Comparison of ENCODE assay signal across 37 cellular contexts in genomic region chr11:120723751-120724150, GRCh38.
"Had no signal": no experiment of that assay in that cellular context is flagged by ENCODE, and none has a peak within 500 bp of the region (broad histone marks: within the 10 kb centered on the region; RNA-seq: fewer than 3 reads in every experiment).

No MANE protein-coding gene starts in this region.

- H3K4me3 ChIP-seq: adrenal gland, ascending aorta, cardiac muscle cell had no signal

- H3K27ac Mint-ChIP-seq: activated B cell treated with CpG ODN at 0.5 μM for 24 hours; activated CD4-positive, alpha-beta memory T cell treated with anti-CD3 and anti-CD28 coated beads, Interleukin-2, amount 10 ng/mL, durations not matched to agents 7 days and 5 days; activated CD4-positive, alpha-beta T cell treated with anti-CD3 and anti-CD28 coated beads, Interleukin-2, amount 10 ng/mL, durations not matched to agents 7 days and 5 days; activated naive CD4-positive, alpha-beta T cell treated with anti-CD3 and anti-CD28 coated beads for 36 hours; activated naive CD4-positive, alpha-beta T cell treated with anti-CD3 and anti-CD28 coated beads, Interleukin-2, amount 50 U/mL, for 72 hours; activated naive CD8-positive, alpha-beta T cell treated with anti-CD3 and anti-CD28 coated beads for 36 hours; activated T-cell treated with anti-CD3 and anti-CD28 coated beads, Interleukin-2, amount 50 U/mL, for 72 hours; activated T-helper 1 cell treated with anti-CD3 and anti-CD28 coated beads, Interleukin-12 subunit alpha, Interleukin-12 subunit beta, Interleukin-2, Interleukin-4 antibody, amounts not matched to agents 30 ng/mL and 10 ng/mL and 1 ng/mL, durations not matched to agents 14 hours and 24 hours and 36 hours; activated T-helper 17 cell treated with anti-CD3 and anti-CD28 coated beads, Interleukin-2, amount 50 U/mL, for 72 hours; brain; T-helper 1 cell treated with Interleukin-12 subunit alpha and Interleukin-12 subunit beta and Interleukin-4 antibody, amounts not matched to agents 30 μg/mL and 1 μg/mL, for 36 hours; T-helper 2 cell treated with Interferon-gamma antibody and Interleukin-4, amounts not matched to agents 5 μg/mL and 100 μg/mL, for 36 hours had no signal

- H3K9me3 ChIP-seq: adrenal gland had no signal

- H3K27me3 Mint-ChIP-seq: activated CD4-positive, alpha-beta memory T cell treated with anti-CD3 and anti-CD28 coated beads, Interleukin-2, amount 10 ng/mL, durations not matched to agents 7 days and 5 days had no signal

- FAIRE-seq: bronchial epithelial cell, TTC549 had no signal

- H3K9me3 Mint-ChIP-seq: activated CD4-positive, alpha-beta memory T cell treated with anti-CD3 and anti-CD28 coated beads, Interleukin-2, amount 10 ng/mL, durations not matched to agents 7 days and 5 days had no signal

- H3K36me3 Mint-ChIP-seq: activated naive CD4-positive, alpha-beta T cell treated with anti-CD3 and anti-CD28 coated beads, Interleukin-2, amount 50 U/mL, for 72 hours; activated naive CD8-positive, alpha-beta T cell treated with anti-CD3 and anti-CD28 coated beads for 36 hours; brain had no signal

- H3K4me3 Mint-ChIP-seq: activated B cell treated with CpG ODN at 0.5 μM for 24 hours; activated CD4-positive, alpha-beta memory T cell treated with anti-CD3 and anti-CD28 coated beads, Interleukin-2, amount 10 ng/mL, durations not matched to agents 7 days and 5 days; activated CD4-positive, alpha-beta T cell treated with anti-CD3 and anti-CD28 coated beads, Interleukin-2, amount 10 ng/mL, durations not matched to agents 7 days and 5 days; activated naive CD4-positive, alpha-beta T cell treated with anti-CD3 and anti-CD28 coated beads for 36 hours; activated naive CD8-positive, alpha-beta T cell treated with anti-CD3 and anti-CD28 coated beads for 36 hours; activated T-cell treated with anti-CD3 and anti-CD28 coated beads, Interleukin-2, amount 50 U/mL, for 4 hours; activated T-cell treated with anti-CD3 and anti-CD28 coated beads, Interleukin-2, amount 50 U/mL, for 72 hours; activated T-helper 1 cell treated with anti-CD3 and anti-CD28 coated beads, Interleukin-12 subunit alpha, Interleukin-12 subunit beta, Interleukin-2, Interleukin-4 antibody, amounts not matched to agents 30 ng/mL and 10 ng/mL and 1 ng/mL, durations not matched to agents 14 hours and 24 hours and 36 hours; activated T-helper 17 cell treated with anti-CD3 and anti-CD28 coated beads, Interleukin-2, amount 50 U/mL, for 72 hours; brain; central memory CD8-positive, alpha-beta T cell; T-helper 1 cell treated with Interleukin-12 subunit alpha and Interleukin-12 subunit beta and Interleukin-4 antibody, amounts not matched to agents 30 μg/mL and 1 μg/mL, for 36 hours; T-helper 2 cell treated with Interferon-gamma antibody and Interleukin-4, amounts not matched to agents 5 μg/mL and 100 μg/mL, for 36 hours had no signal

- H3K27me3 ChIP-seq: adrenal gland, ascending aorta, cardiac muscle cell had no signal

- H3K36me3 ChIP-seq: adrenal gland, ascending aorta, cardiac muscle cell had no signal

- H3K27ac ChIP-seq: adrenal gland, ascending aorta, cardiac muscle cell, VCaP had no signal

- ATAC-seq: activated naive CD4-positive, alpha-beta T cell treated with anti-CD3 and anti-CD28 coated beads, Interleukin-2, amount 50 U/mL, for 72 hours; activated T-cell treated with anti-CD3 and anti-CD28 coated beads, Interleukin-2, amount 50 U/mL, for 4 hours; activated T-helper 17 cell treated with anti-CD3 and anti-CD28 coated beads, Interleukin-2, amount 50 U/mL, for 72 hours had no signal

- H3K4me1 ChIP-seq: adrenal gland, ascending aorta had no signal

- H3K4me1 Mint-ChIP-seq: activated B cell treated with CpG ODN at 0.5 μM for 24 hours; activated CD4-positive, alpha-beta memory T cell treated with anti-CD3 and anti-CD28 coated beads, Interleukin-2, amount 10 ng/mL, durations not matched to agents 7 days and 5 days; activated CD4-positive, alpha-beta T cell treated with anti-CD3 and anti-CD28 coated beads, Interleukin-2, amount 10 ng/mL, durations not matched to agents 7 days and 5 days; activated naive CD8-positive, alpha-beta T cell treated with anti-CD3 and anti-CD28 coated beads for 36 hours; activated T-helper 17 cell treated with anti-CD3 and anti-CD28 coated beads, Interleukin-2, amount 50 U/mL, for 72 hours; central memory CD8-positive, alpha-beta T cell had no signal

- DNase-seq: activated B cell treated with CpG ODN at 0.5 μM for 24 hours; activated CD4-positive, alpha-beta memory T cell treated with anti-CD3 and anti-CD28 coated beads, Interleukin-2, amount 10 ng/mL, durations not matched to agents 7 days and 5 days; activated CD4-positive, alpha-beta T cell treated with anti-CD3 and anti-CD28 coated beads for 48 hours; activated CD4-positive, alpha-beta T cell treated with anti-CD3 and anti-CD28 coated beads, Interleukin-2, amount 10 ng/mL, durations not matched to agents 7 days and 5 days; activated CD4-positive, alpha-beta T cell treated with anti-CD3 and anti-CD28 coated beads, Interleukin-2, amount 50 U/mL, for 48 hours; activated CD4-positive, CD25-positive, alpha-beta regulatory T cell treated with anti-CD3 and anti-CD28 coated beads, Interleukin-2, amount 50 U/mL, for 72 hours; activated CD8-positive, alpha-beta memory T cell treated with anti-CD3 and anti-CD28 coated beads, Interleukin-2, amount 50 U/mL, for 4 hours; activated effector memory CD4-positive, alpha-beta T cell treated with anti-CD3 and anti-CD28 coated beads, Interleukin-2, amount 50 U/mL, for 16 hours; activated gamma-delta T cell treated with Interleukin-2 at 50 U/mL for 16 hours; activated naive CD4-positive, alpha-beta T cell; activated naive CD4-positive, alpha-beta T cell treated with anti-CD3 and anti-CD28 coated beads for 36 hours; activated naive CD4-positive, alpha-beta T cell treated with anti-CD3 and anti-CD28 coated beads, Interleukin-2, amount 50 U/mL, for 16 hours; activated naive CD8-positive, alpha-beta T cell treated with anti-CD3 and anti-CD28 coated beads for 36 hours; activated T-cell treated with anti-CD3 and anti-CD28 coated beads for 4 hours; activated T-cell treated with anti-CD3 and anti-CD28 coated beads, Interleukin-2, amount 50 U/mL, for 1 hour; activated T-cell treated with anti-CD3 and anti-CD28 coated beads, Interleukin-2, amount 50 U/mL, for 4 hours; activated T-cell treated with anti-CD3 and anti-CD28 coated beads, Interleukin-2, amount 50 U/mL, for 72 hours; amygdala; anterior cingulate cortex; caudate nucleus; cerebellar nuclear complex; T-helper 1 cell; T-helper 2 cell; T-helper 9 cell had no signal
